In genomic region chr14:63257299-63257698, GRCh38 we compare ENCODE assay signal across 34 cellular contexts. TPM values are rescaled to one million over a fixed set of nuclear protein-coding genes. Genes with fewer than 3 reads are reported as not detected.
"Had no signal": no experiment of that assay in that cellular context is flagged by ENCODE, and none has a peak within 500 bp of the region (broad histone marks: within the 10 kb centered on the region; RNA-seq: fewer than 3 reads in every experiment).

No MANE protein-coding gene starts in this region.

- H3K9me3 ChIP-seq: esophagus muscularis mucosa, gastrocnemius medialis, heart left ventricle had no signal

- H3K27me3 ChIP-seq: brain microvascular endothelial cell, dorsolateral prefrontal cortex, esophagus muscularis mucosa, foreskin keratinocyte, gastrocnemius medialis, heart left ventricle had no signal

- H3K9me3 Mint-ChIP-seq: activated B cell treated with CpG ODN at 0.5 μM for 24 hours; activated CD8-positive, alpha-beta T cell treated with anti-CD3 and anti-CD28 coated beads for 36 hours; activated T-cell treated with anti-CD3 and anti-CD28 coated beads, Interleukin-2, amount 50 U/mL, for 4 hours; activated T-helper 17 cell treated with anti-CD3 and anti-CD28 coated beads, Interleukin-2, amount 50 U/mL, for 72 hours; central memory CD8-positive, alpha-beta T cell; dendritic cell treated with granulocyte-macrophage colony-stimulating factor and Interleukin-4, amounts not matched to agents 40 ng/mL and 50 ng/mL, for 4 days; effector memory CD8-positive, alpha-beta T cell; T-helper 2 cell treated with Interferon-gamma antibody and Interleukin-4, amounts not matched to agents 5 μg/mL and 100 μg/mL, for 36 hours had no signal

- H3K4me3 Mint-ChIP-seq: activated B cell treated with CpG ODN at 0.5 μM for 24 hours; activated CD8-positive, alpha-beta T cell treated with anti-CD3 and anti-CD28 coated beads for 36 hours; activated naive CD8-positive, alpha-beta T cell; activated T-cell treated with anti-CD3 and anti-CD28 coated beads, Interleukin-2, amount 50 U/mL, for 4 hours; activated T-helper 17 cell treated with anti-CD3 and anti-CD28 coated beads, Interleukin-2, amount 50 U/mL, for 72 hours; central memory CD8-positive, alpha-beta T cell; dendritic cell treated with granulocyte-macrophage colony-stimulating factor and Interleukin-4, amounts not matched to agents 40 ng/mL and 50 ng/mL, for 4 days; effector memory CD8-positive, alpha-beta T cell; T-helper 2 cell treated with Interferon-gamma antibody and Interleukin-4, amounts not matched to agents 5 μg/mL and 100 μg/mL, for 36 hours had no signal

- H3K27ac ChIP-seq: brain microvascular endothelial cell, coronary artery, dorsolateral prefrontal cortex, esophagus muscularis mucosa, foreskin keratinocyte, gastrocnemius medialis, heart left ventricle, WERI-Rb-1 had no signal

- H3K27me3 Mint-ChIP-seq: dendritic cell treated with granulocyte-macrophage colony-stimulating factor and Interleukin-4, amounts not matched to agents 40 ng/mL and 50 ng/mL, for 4 days had no signal

- H3K4me1 Mint-ChIP-seq: activated B cell treated with CpG ODN at 0.5 μM for 24 hours; activated T-helper 17 cell treated with anti-CD3 and anti-CD28 coated beads, Interleukin-2, amount 50 U/mL, for 72 hours; central memory CD8-positive, alpha-beta T cell had no signal

- FAIRE-seq: astrocyte, bronchial epithelial cell had no signal

- H3K4me3 ChIP-seq: coronary artery, dorsolateral prefrontal cortex, esophagus muscularis mucosa, gastrocnemius medialis, heart left ventricle had no signal

- H3K36me3 ChIP-seq: brain microvascular endothelial cell, esophagus muscularis mucosa, gastrocnemius medialis, WERI-Rb-1 had no signal

- DNase-seq: activated B cell treated with CpG ODN at 0.5 μM for 24 hours; activated CD4-positive, alpha-beta T cell treated with anti-CD3 and anti-CD28 coated beads for 48 hours; activated CD4-positive, alpha-beta T cell treated with anti-CD3 and anti-CD28 coated beads, Interleukin-2, amount 50 U/mL, for 1 hour; activated CD4-positive, alpha-beta T cell treated with anti-CD3 and anti-CD28 coated beads, Interleukin-2, amount 50 U/mL, for 48 hours; activated CD8-positive, alpha-beta memory T cell treated with anti-CD3 and anti-CD28 coated beads for 24 hours; activated CD8-positive, alpha-beta T cell treated with anti-CD3 and anti-CD28 coated beads for 36 hours; activated effector memory CD4-positive, alpha-beta T cell treated with Interleukin-2 at 50 U/mL for 16 hours; activated gamma-delta T cell treated with Interleukin-2 at 50 U/mL for 16 hours; activated naive CD4-positive, alpha-beta T cell treated with anti-CD3 and anti-CD28 coated beads, Interleukin-2, amount 50 U/mL, for 16 hours; activated naive CD4-positive, alpha-beta T cell treated with Interleukin-2 at 50 U/mL for 16 hours; activated T-cell treated with anti-CD3 and anti-CD28 coated beads, Interleukin-2, amount 50 U/mL, for 4 hours; amniotic stem cell; anterior cingulate cortex; brain microvascular endothelial cell; dorsolateral prefrontal cortex; effector CD4-positive, alpha-beta T cell; effector memory CD8-positive, alpha-beta T cell; erythroblast; foreskin keratinocyte; gastrocnemius medialis; glutamatergic neuron; heart left ventricle; T1000; WERI-Rb-1 had no signal

- H3K36me3 Mint-ChIP-seq: activated naive CD8-positive, alpha-beta T cell had no signal

- H3K27ac Mint-ChIP-seq: activated B cell treated with CpG ODN at 0.5 μM for 24 hours; activated CD8-positive, alpha-beta T cell treated with anti-CD3 and anti-CD28 coated beads for 36 hours; activated naive CD8-positive, alpha-beta T cell; activated T-helper 17 cell treated with anti-CD3 and anti-CD28 coated beads, Interleukin-2, amount 50 U/mL, for 72 hours; dendritic cell treated with granulocyte-macrophage colony-stimulating factor and Interleukin-4, amounts not matched to agents 40 ng/mL and 50 ng/mL, for 4 days; effector memory CD8-positive, alpha-beta T cell; T-helper 2 cell treated with Interferon-gamma antibody and Interleukin-4, amounts not matched to agents 5 μg/mL and 100 μg/mL, for 36 hours had no signal

- H3K4me1 ChIP-seq: esophagus muscularis mucosa, foreskin keratinocyte, gastrocnemius medialis had no signal

- ATAC-seq: activated CD4-positive, CD25-positive, alpha-beta regulatory T cell treated with anti-CD3 and anti-CD28 coated beads, Interleukin-2, amount 50 U/mL, for 24 hours; activated CD8-positive, alpha-beta T cell treated with anti-CD3 and anti-CD28 coated beads for 36 hours; activated T-cell treated with anti-CD3 and anti-CD28 coated beads, Interleukin-2, amount 50 U/mL, for 4 hours; activated T-helper 17 cell treated with anti-CD3 and anti-CD28 coated beads, Interleukin-2, amount 50 U/mL, for 72 hours; effector memory CD8-positive, alpha-beta T cell; foreskin keratinocyte; gastrocnemius medialis; heart left ventricle had no signal

RNA-seq across cellular contexts. Expression of gene RHOJ, which starts 53.1 kb away (rescaled TPM):
- total RNA-seq: activated B cell treated with CpG ODN at 0.5 μM for 24 hours; activated CD8-positive, alpha-beta T cell treated with anti-CD3 and anti-CD28 coated beads for 36 hours; activated T-cell treated with anti-CD3 and anti-CD28 coated beads, Interleukin-2, amount 50 U/mL, for 4 hours; activated T-helper 17 cell treated with anti-CD3 and anti-CD28 coated beads, Interleukin-2, amount 50 U/mL, for 72 hours; bronchial epithelial cell had no signal
